Comparison of ENCODE assay signal across 21 cellular contexts in genomic region chr7:111077001-111077400, GRCh38. TPM values are rescaled to one million over a fixed set of nuclear protein-coding genes. Genes with fewer than 3 reads are reported as not detected.
A peak's percentile ranks its signal among the peaks of the same experiment; 100 is the strongest.
DNase-seq lines count a peak whose midpoint lies in the region; ATAC-seq and TF ChIP-seq lines count a peak whose summit lies in the region.
"Had no signal": no experiment of that assay in that cellular context is flagged by ENCODE, and none has a peak within 500 bp of the region (broad histone marks: within the 10 kb centered on the region; RNA-seq: fewer than 3 reads in every experiment).

No MANE protein-coding gene starts in this region.

- no peak for ATAC-seq in mucosa of descending colon

- peaks cover 68% of the 10 kb centered on the region for H3K4me1 Mint-ChIP-seq in T-helper 2 cell treated with Interferon-gamma antibody and Interleukin-4, amounts not matched to agents 5 μg/mL and 100 μg/mL, for 36 hours (ENCODE audit: low read depth)
- peaks cover 72% of the 10 kb centered on the region for H3K4me1 Mint-ChIP-seq in activated naive CD4-positive, alpha-beta T cell treated with anti-CD3 and anti-CD28 coated beads, Interleukin-2, amount 50 U/mL, for 24 hours
- peaks cover 76% of the 10 kb centered on the region for H3K4me1 Mint-ChIP-seq in activated naive CD8-positive, alpha-beta T cell (ENCODE audit: low read depth)

- peak overlapping the region; percentile 15 for H3K27ac ChIP-seq in subcutaneous abdominal adipose tissue (ENCODE audit: low read depth, low read length)
- H3K27ac ChIP-seq: 22Rv1 had no signal

- H3K9me3 Mint-ChIP-seq in T-helper 2 cell treated with Interferon-gamma antibody and Interleukin-4, amounts not matched to agents 5 μg/mL and 100 μg/mL, for 36 hours, result peaks cover 11% of the 10 kb centered on the region
- peaks cover 13% of the 10 kb centered on the region for H3K9me3 Mint-ChIP-seq in activated naive CD4-positive, alpha-beta T cell treated with anti-CD3 and anti-CD28 coated beads, Interleukin-2, amount 50 U/mL, for 24 hours
- no peaks in the 10 kb centered on the region for H3K9me3 Mint-ChIP-seq in activated naive CD8-positive, alpha-beta T cell (ENCODE audit: low read depth)
- H3K9me3 Mint-ChIP-seq: CD4-positive, CD25-positive, alpha-beta regulatory T cell had no signal

- DNase-seq in T-helper 2 cell treated with Interferon-gamma antibody and Interleukin-4, amounts not matched to agents 5 μg/mL and 100 μg/mL, for 36 hours (ENCODE audit: low spot score), result no peak
- DNase-seq in T-helper 2 cell (no peak), NCI-H187 treated with DMSO at 0.1 percent for 48 hours (lab: John Stamatoyannopoulos, UW) (no peak), mucosa of descending colon (no peak)
- DNase-seq in activated naive CD4-positive, alpha-beta T cell treated with anti-CD3 and anti-CD28 coated beads, Interleukin-2, amount 50 U/mL, for 16 hours, result no peak
- DNase-seq: Caco-2, DMS153, H7, Karpas-422, MM.1S, NCI-H1092 treated with DMSO at 0.1 percent for 48 hours, NCI-H2107, NCI-H2227 treated with DMSO at 0.1 percent for 48 hours, NCI-H524 had no signal

- peak overlapping the region in 1 of 5 donors; percentile 26 for H3K9ac ChIP-seq in subcutaneous abdominal adipose tissue (ENCODE audit: low read length in 5 of 5)

- H3K4me1 ChIP-seq in subcutaneous abdominal adipose tissue (ENCODE audit: control insufficient read depth in 5 of 5, insufficient read depth in 5 of 5, low read length in 5 of 5) (peaks cover 0 to 38% (median 15%) of the 10 kb centered on the region in 5 donors), mucosa of descending colon (ENCODE audit: low read depth) (no peaks in the 10 kb centered on the region)

- no peaks in the 10 kb centered on the region for H3K27me3 Mint-ChIP-seq in T-helper 2 cell treated with Interferon-gamma antibody and Interleukin-4, amounts not matched to agents 5 μg/mL and 100 μg/mL, for 36 hours (ENCODE audit: low read depth)
- H3K27me3 Mint-ChIP-seq in activated naive CD4-positive, alpha-beta T cell treated with anti-CD3 and anti-CD28 coated beads, Interleukin-2, amount 50 U/mL, for 24 hours, result no peaks in the 10 kb centered on the region
- H3K27me3 Mint-ChIP-seq in activated naive CD8-positive, alpha-beta T cell, result no peaks in the 10 kb centered on the region
- H3K27me3 Mint-ChIP-seq: B cell; CD4-positive, CD25-positive, alpha-beta regulatory T cell had no signal

- TF ChIP-seq CTCF in mucosa of descending colon (IDR thresholded peaks at IDR 0.05), result no peak

- peaks cover 12% of the 10 kb centered on the region for H3K36me3 Mint-ChIP-seq in T-helper 2 cell treated with Interferon-gamma antibody and Interleukin-4, amounts not matched to agents 5 μg/mL and 100 μg/mL, for 36 hours (ENCODE audit: low read depth)
- H3K36me3 Mint-ChIP-seq in activated naive CD4-positive, alpha-beta T cell treated with anti-CD3 and anti-CD28 coated beads, Interleukin-2, amount 50 U/mL, for 24 hours, result peaks cover 8% of the 10 kb centered on the region
- H3K36me3 Mint-ChIP-seq in activated naive CD8-positive, alpha-beta T cell, result peaks cover 11% of the 10 kb centered on the region
- H3K36me3 Mint-ChIP-seq: CD4-positive, CD25-positive, alpha-beta regulatory T cell had no signal

- H3K4me3 ChIP-seq in subcutaneous abdominal adipose tissue (ENCODE audit: low read depth in 1 of 5, low read length in 5 of 5), result no peak overlapping the region
- no peak overlapping the region for H3K4me3 ChIP-seq in mucosa of descending colon

- no peaks in the 10 kb centered on the region for H3K27me3 ChIP-seq in subcutaneous abdominal adipose tissue (ENCODE audit: control insufficient read depth in 5 of 5, insufficient read depth in 4 of 5, low read length in 5 of 5)

- H3K27ac Mint-ChIP-seq in T-helper 2 cell treated with Interferon-gamma antibody and Interleukin-4, amounts not matched to agents 5 μg/mL and 100 μg/mL, for 36 hours, result peak overlapping the region; percentile 60
- peak overlapping the region; percentile 74 for H3K27ac Mint-ChIP-seq in activated naive CD4-positive, alpha-beta T cell treated with anti-CD3 and anti-CD28 coated beads, Interleukin-2, amount 50 U/mL, for 24 hours
- peak overlapping the region; percentile 91 for H3K27ac Mint-ChIP-seq in activated naive CD8-positive, alpha-beta T cell
- H3K27ac Mint-ChIP-seq: B cell; CD4-positive, CD25-positive, alpha-beta regulatory T cell had no signal

- H3K36me3 ChIP-seq in subcutaneous abdominal adipose tissue (ENCODE audit: control insufficient read depth in 5 of 5, insufficient read depth in 5 of 5, low read length in 5 of 5) (no peaks in the 10 kb centered on the region), mucosa of descending colon (ENCODE audit: low read depth) (no peaks in the 10 kb centered on the region)

- intact Hi-C loops in mucosa of descending colon (cut with DNase I, micrococcal nuclease), result no loop called here

- peak overlapping the region; percentile 31 for H3K4me3 Mint-ChIP-seq in T-helper 2 cell treated with Interferon-gamma antibody and Interleukin-4, amounts not matched to agents 5 μg/mL and 100 μg/mL, for 36 hours
- no peak overlapping the region for H3K4me3 Mint-ChIP-seq in activated naive CD4-positive, alpha-beta T cell treated with anti-CD3 and anti-CD28 coated beads, Interleukin-2, amount 50 U/mL, for 24 hours
- no peak overlapping the region for H3K4me3 Mint-ChIP-seq in activated naive CD8-positive, alpha-beta T cell
- H3K4me3 Mint-ChIP-seq: B cell; CD4-positive, CD25-positive, alpha-beta regulatory T cell had no signal

- H3K9me3 ChIP-seq in subcutaneous abdominal adipose tissue (ENCODE audit: control insufficient read depth in 5 of 5, low read length in 5 of 5) (no peaks in the 10 kb centered on the region), mucosa of descending colon (no peaks in the 10 kb centered on the region)
- H3K9me3 ChIP-seq: Caco-2 had no signal

RNA-seq across cellular contexts. Expression of gene LRRN3, which starts 13.9 kb away (rescaled TPM):
- total RNA-seq in mucosa of descending colon, result under 1 TPM; 0.29 to 0.80 (median 0.73) TPM
- total RNA-seq: HT-29 had no signal
